ENCODE assay signal across 9 cellular contexts in genomic region chr20:57323034-57323433, GRCh38. TPM values are rescaled to one million over a fixed set of nuclear protein-coding genes. Genes with fewer than 3 reads are reported as not detected.
DNase-seq lines count a peak whose midpoint lies in the region; ATAC-seq and TF ChIP-seq lines count a peak whose summit lies in the region.
"Had no signal": no experiment of that assay in that cellular context is flagged by ENCODE, and none has a peak within 500 bp of the region (broad histone marks: within the 10 kb centered on the region; RNA-seq: fewer than 3 reads in every experiment).

No MANE protein-coding gene starts in this region.

- H3K27ac ChIP-seq in esophagus squamous epithelium, result peak overlapping the region; percentile 11 to 81 (median 66)
- no peak overlapping the region for H3K27ac ChIP-seq in lower lobe of right lung

- DNase-seq in NCI-H2171 treated with DMSO at 0.1 percent for 48 hours (lab: John Stamatoyannopoulos, UW) (peak; percentile 60), esophagus squamous epithelium (lab: John Stamatoyannopoulos, UW) (no peak), sciatic nerve (ENCODE audit: low spot score) (no peak), lower lobe of right lung (no peak), NCI-H748 (lab: John Stamatoyannopoulos, UW; ENCODE audit: unreplicated experiment) (no peak)

- TF ChIP-seq POLR2A in esophagus squamous epithelium (IDR thresholded peaks at IDR 0.05), result no peak

- no peaks in the 10 kb centered on the region for H3K9me3 ChIP-seq in esophagus squamous epithelium
- H3K9me3 ChIP-seq in lower lobe of right lung, result no peaks in the 10 kb centered on the region

- WGBS in esophagus squamous epithelium, 2 donors, result 0 to 3% methylated on average over 5 to 6 of the region's 6 CpGs

- TF ChIP-seq CTCF in esophagus squamous epithelium (IDR thresholded peaks at IDR 0.05), result no peak
- no peak for TF ChIP-seq CTCF in lower lobe of right lung (IDR thresholded peaks at IDR 0.05)

- no peak overlapping the region for H3K4me3 ChIP-seq in esophagus squamous epithelium
- H3K4me3 ChIP-seq in lower lobe of right lung, result no peak overlapping the region

- ATAC-seq in GM18867 (IDR thresholded peaks at IDR 0.05; ENCODE audit: unreplicated experiment) (peak; percentile 49), sciatic nerve (peak; percentile 55), lower lobe of right lung (no peak), HG02623 (IDR thresholded peaks at IDR 0.05; ENCODE audit: unreplicated experiment) (no peak), HG03521 (IDR thresholded peaks at IDR 0.05; ENCODE audit: unreplicated experiment) (no peak)

- H3K4me1 ChIP-seq in esophagus squamous epithelium (peaks cover 9 to 68% (median 24%) of the 10 kb centered on the region in 3 donors), lower lobe of right lung (no peaks in the 10 kb centered on the region)

- intact Hi-C loops in esophagus squamous epithelium (cut with DNase I), result loop anchor here (5.0 kb wide), 1 partner anchor 56 kb away; the partner anchor contains the start of gene BMP7
- intact Hi-C loops in sciatic nerve (cut with DNase I), result loop anchor here (10.0 kb wide), 1 partner anchor 58 kb away; the partner anchor contains the start of gene BMP7
- intact Hi-C loops in lower lobe of right lung (cut with DNase I), result no loop called here

- no peaks in the 10 kb centered on the region for H3K36me3 ChIP-seq in esophagus squamous epithelium
- H3K36me3 ChIP-seq in lower lobe of right lung, result no peaks in the 10 kb centered on the region

- peaks cover 0 to 22% (median 0%) of the 10 kb centered on the region in 4 donors for H3K27me3 ChIP-seq in esophagus squamous epithelium
- peaks cover 34% of the 10 kb centered on the region for H3K27me3 ChIP-seq in lower lobe of right lung (ENCODE audit: low read depth)

RNA-seq across cellular contexts. Expression of gene SPO11, which starts 6.6 kb away (rescaled TPM):
- total RNA-seq in esophagus squamous epithelium (not detected), sciatic nerve (not detected), lower lobe of right lung (not detected)
- total RNA-seq: T-helper 1 cell treated with Interleukin-12 subunit alpha and Interleukin-12 subunit beta and Interleukin-4 antibody, amounts not matched to agents 30 ng/mL and 1 ng/mL, for 36 hours had no signal

RNA-seq across cellular contexts. Expression of gene RAE1, which starts 28.0 kb away (rescaled TPM):
- 10 to 100 TPM; 24.4 to 42.7 (median 28.3) TPM for total RNA-seq in esophagus squamous epithelium
- 17.5 TPM for total RNA-seq in sciatic nerve
- 20.6 TPM for total RNA-seq in lower lobe of right lung

RNA-seq across cellular contexts. Expression of gene BMP7, which starts 56.6 kb away (rescaled TPM):
- 10 to 100 TPM; 21.8 to 59.8 (median 35.1) TPM for total RNA-seq in esophagus squamous epithelium
- 17.3 TPM for total RNA-seq in sciatic nerve
- 0.74 TPM for total RNA-seq in lower lobe of right lung
- total RNA-seq: T-helper 1 cell treated with Interleukin-12 subunit alpha and Interleukin-12 subunit beta and Interleukin-4 antibody, amounts not matched to agents 30 ng/mL and 1 ng/mL, for 36 hours had no signal

Comparison
In these comparisons a context has a peak if more than half of its experiments do, and no peak if none do; other contexts are left out.
1. ATAC-seq: peak in GM18867 (single experiment) and sciatic nerve (single experiment); none in lower lobe of right lung (0 of 2), HG02623 (single experiment) and HG03521 (single experiment).
2. RNA of gene BMP7, which starts 56.6 kb away (total RNA-seq): 21.8 to 59.8 TPM in esophagus squamous epithelium and 17.3 TPM in sciatic nerve (single experiment); 0.74 TPM in lower lobe of right lung (single experiment); every median in the first group is over 10 times any median in the second.